ENCODE assay signal across 20 cellular contexts in genomic region chr3:70179111-70179510, GRCh38.
A peak's percentile ranks its signal among the peaks of the same experiment; 100 is the strongest.
DNase-seq lines count a peak whose midpoint lies in the region; ATAC-seq and TF ChIP-seq lines count a peak whose summit lies in the region.
"Had no signal": no experiment of that assay in that cellular context is flagged by ENCODE, and none has a peak within 500 bp of the region (broad histone marks: within the 10 kb centered on the region; RNA-seq: fewer than 3 reads in every experiment).

No MANE protein-coding gene starts in this region.

- POLR2A ChIA-PET in PC-9 (lab: Charles Lee; ENCODE audit: unreplicated experiment), result no interaction called here

- H2AFZ ChIP-seq in PC-9, result no peak overlapping the region

- peaks cover 23% of the 10 kb centered on the region; the same call in 1 of the 2 replicates for H3K27me3 ChIP-seq in PC-9 (ENCODE audit: insufficient read depth, low read depth)
- H3K27me3 ChIP-seq: adrenal gland had no signal

- intact Hi-C loops in PC-9 (cut with micrococcal nuclease; ENCODE audit: unreplicated experiment), result no loop called here

- H3K4me1 ChIP-seq in PC-9 (replicated peaks; ENCODE audit: insufficient read depth), result no peaks in the 10 kb centered on the region
- H3K4me1 ChIP-seq: adrenal gland, left lung, psoas muscle had no signal

- CTCF ChIA-PET in PC-9 (lab: Charles Lee), result no interaction called here

- H3K9me3 ChIP-seq in PC-9 (ENCODE audit: insufficient read depth, low read depth), result no peaks in the 10 kb centered on the region
- H3K9me3 ChIP-seq: adrenal gland, left lung, psoas muscle, spleen had no signal

- ATAC-seq in HG02870 (IDR thresholded peaks at IDR 0.05; ENCODE audit: unreplicated experiment), result peak; percentile 67
- ATAC-seq: left lung; psoas muscle; stimulated activated naive CD8-positive, alpha-beta T cell treated with anti-CD3 and anti-CD28 coated beads, Interleukin-15, amount 100 ng/mL, for 72 hours had no signal

- no peaks in the 10 kb centered on the region for H3K36me3 ChIP-seq in PC-9 (ENCODE audit: low read depth)
- H3K36me3 ChIP-seq: adrenal gland, left lung, spleen had no signal

- no peak for TF ChIP-seq CTCF in PC-9 (conservative IDR thresholded peaks at IDR 0.05)

- H3K4me2 ChIP-seq in PC-9, result no peak overlapping the region

- H3K27ac ChIP-seq in PC-9, result no peak overlapping the region
- H3K27ac ChIP-seq: 22Rv1, adrenal gland, left lung, psoas muscle, spleen had no signal

- no peaks in the 10 kb centered on the region for H3K9me2 ChIP-seq in PC-9 (ENCODE audit: insufficient read depth)

- no TSS peak for BruUV-seq in PC-9 (replicated peaks; lab: Mats Ljungman, UMichigan)

- H3F3A ChIP-seq in PC-9 (ENCODE audit: insufficient read depth, low read depth), result no peaks in the 10 kb centered on the region

- H3K4me3 ChIP-seq in PC-9, result no peak overlapping the region
- H3K4me3 ChIP-seq: adrenal gland, left lung, psoas muscle, spleen had no signal

- DNase-seq in SIG-M5 treated with dmso at 0.1 percent for 504 hours (lab: John Stamatoyannopoulos, UW; ENCODE audit: unreplicated experiment), result peak; percentile 25
- DNase-seq in SIG-M5 (lab: John Stamatoyannopoulos, UW), result no peak
- DNase-seq in NAMALWA (ENCODE audit: low spot score), result peak; percentile 1
- no peak for DNase-seq in GM19240 (ENCODE audit: insufficient read length, low spot score)
- DNase-seq in NCI-H1694 (lab: John Stamatoyannopoulos, UW), result no peak
- DNase-seq in PC-9, result no peak
- DNase-seq in dedifferentiated amniotic fluid mesenchymal stem cell (ENCODE audit: extremely low spot score), result no peak
- DNase-seq: activated CD4-positive, alpha-beta T cell treated with anti-CD3 and anti-CD28 coated beads, Interleukin-2, amount 10 ng/mL, durations not matched to agents 7 days and 5 days; adrenal gland; CD4-positive, CD25-positive, alpha-beta regulatory T cell; cerebellar nuclear complex; left lung; NCI-H2227 treated with DMSO at 0.1 percent for 48 hours; NK-92 treated with Interleukin-12 subunit alpha and Interleukin-12 subunit beta, amount 100 ng/mL, for 24 hours; psoas muscle; spleen; stimulated activated naive CD8-positive, alpha-beta T cell treated with anti-CD3 and anti-CD28 coated beads, Interleukin-15, amount 100 ng/mL, for 72 hours; T1000 had no signal

- H3K79me2 ChIP-seq in PC-9 (ENCODE audit: low read depth), result no peaks in the 10 kb centered on the region

- H4K20me1 ChIP-seq in PC-9 (ENCODE audit: insufficient read depth), result no peaks in the 10 kb centered on the region

Comparison
In these comparisons a context has a peak if more than half of its experiments do, and no peak if none do; other contexts are left out.
1. DNase-seq: peak in SIG-M5 treated with dmso at 0.1 percent for 504 hours (single experiment) and NAMALWA (single experiment); none in SIG-M5 (single experiment), GM19240 (single experiment), NCI-H1694 (single experiment), PC-9 (0 of 2) and dedifferentiated amniotic fluid mesenchymal stem cell (single experiment).